8 cellular contexts compared by ENCODE assay signal in the genomic region with DNA sequence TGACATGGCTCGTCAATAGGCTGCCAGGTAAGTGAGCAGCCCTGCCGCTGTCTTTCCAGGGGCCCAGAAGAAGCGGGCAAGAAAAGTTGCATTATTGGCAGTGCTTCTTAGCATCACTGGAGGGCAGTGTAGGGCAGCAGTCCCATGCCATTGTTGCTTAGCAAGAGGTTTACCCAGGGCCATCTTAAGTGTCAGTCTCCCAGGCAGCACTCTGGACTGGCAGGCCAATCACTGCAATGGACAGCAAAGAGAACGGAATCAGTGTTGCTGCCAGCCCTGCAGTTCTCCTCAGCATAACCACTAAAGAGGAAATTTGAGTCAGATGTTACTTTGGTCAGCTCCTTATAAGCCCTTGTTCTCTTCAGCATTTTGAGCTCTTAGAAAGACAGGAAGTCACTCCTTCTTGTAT. TPM values are rescaled to one million over a fixed set of nuclear protein-coding genes. Genes with fewer than 3 reads are reported as not detected.
A peak's percentile ranks its signal among the peaks of the same experiment; 100 is the strongest.
DNase-seq lines count a peak whose midpoint lies in the region; ATAC-seq and TF ChIP-seq lines count a peak whose summit lies in the region.

No MANE protein-coding gene starts in this region.

- H3K27me3 ChIP-seq in hepatocyte = no peaks in the 10 kb centered on the region

- 86% methylated on average over 4 of the region's 4 CpGs for WGBS in hepatocyte (ENCODE audit: low lambda C conversion rate, missing lambda C conversion rate)

- CTCF ChIA-PET in Calu3 (lab: Charles Lee) = interaction anchor here (0.6 to 1.5 kb wide), 3 partner anchors 26 to 79 kb away, joined by 3 to 4 read pairs (median 4); no protein-coding TSS in a partner anchor

- no peaks in the 10 kb centered on the region for H3K9me3 ChIP-seq in hepatocyte (ENCODE audit: low read depth)

- peaks cover 3% of the 10 kb centered on the region for H4K20me1 ChIP-seq in hepatocyte (ENCODE audit: insufficient read depth, poor library complexity, severe bottlenecking)

- H3K4me1 Mint-ChIP-seq in Calu3 (ENCODE audit: low read depth, unreplicated experiment) (peaks cover 26% of the 10 kb centered on the region), IgD-negative memory B cell (peaks cover 9 to 13% (median 9%) of the 10 kb centered on the region in 3 donors)
- peaks cover 37% of the 10 kb centered on the region for H3K4me1 Mint-ChIP-seq in activated T-cell treated with anti-CD3 and anti-CD28 coated beads, Interleukin-2, amount 50 U/mL, for 4 hours (ENCODE audit: low read depth)
- H3K4me1 Mint-ChIP-seq in stimulated activated naive CD8-positive, alpha-beta T cell treated with anti-CD3 and anti-CD28 coated beads, Interleukin-15, amount 100 ng/mL, for 72 hours = peaks cover 53% of the 10 kb centered on the region

- no peak overlapping the region for H2AFZ ChIP-seq in hepatocyte

- no TSS peak for BruUV-seq in Calu3 (replicated peaks; lab: Mats Ljungman, UMichigan)

- no peak overlapping the region for H3K4me3 Mint-ChIP-seq in Calu3 (ENCODE audit: low read depth, unreplicated experiment)
- H3K4me3 Mint-ChIP-seq in IgD-negative memory B cell = peak overlapping the region in 1 of 4 donors; percentile 30
- H3K4me3 Mint-ChIP-seq in activated T-cell treated with anti-CD3 and anti-CD28 coated beads, Interleukin-2, amount 50 U/mL, for 4 hours = no peak overlapping the region
- no peak overlapping the region for H3K4me3 Mint-ChIP-seq in stimulated activated naive CD8-positive, alpha-beta T cell treated with anti-CD3 and anti-CD28 coated beads, Interleukin-15, amount 100 ng/mL, for 72 hours

- DNase-seq in Calu3 (peak; percentile 26), hepatocyte (ENCODE audit: low spot score) (no peak), GM19240 (ENCODE audit: insufficient read length, low spot score) (no peak), T-helper 9 cell (no peak), NCI-H1694 treated with DMSO at 0.1 percent for 48 hours (lab: John Stamatoyannopoulos, UW) (no peak)
- no peak for DNase-seq in activated T-cell treated with anti-CD3 and anti-CD28 coated beads, Interleukin-2, amount 50 U/mL, for 4 hours
- DNase-seq in stimulated activated naive CD8-positive, alpha-beta T cell treated with anti-CD3 and anti-CD28 coated beads, Interleukin-15, amount 100 ng/mL, for 72 hours = peak in 1 of 2 donors; percentile 44

- intact Hi-C loops in Calu3 (cut with micrococcal nuclease; ENCODE audit: unreplicated experiment) = no loop called here

- no peak overlapping the region for H3K4me2 ChIP-seq in hepatocyte

- peaks cover 3% of the 10 kb centered on the region for H3K79me2 ChIP-seq in hepatocyte

- H3K9me3 Mint-ChIP-seq in Calu3 (ENCODE audit: low read depth, unreplicated experiment) (no peaks in the 10 kb centered on the region), IgD-negative memory B cell (no peaks in the 10 kb centered on the region)
- H3K9me3 Mint-ChIP-seq in activated T-cell treated with anti-CD3 and anti-CD28 coated beads, Interleukin-2, amount 50 U/mL, for 4 hours = no peaks in the 10 kb centered on the region
- H3K9me3 Mint-ChIP-seq in stimulated activated naive CD8-positive, alpha-beta T cell treated with anti-CD3 and anti-CD28 coated beads, Interleukin-15, amount 100 ng/mL, for 72 hours = no peaks in the 10 kb centered on the region

- H3K4me3 ChIP-seq in hepatocyte = no peak overlapping the region

- H3K27ac Mint-ChIP-seq in Calu3 (ENCODE audit: unreplicated experiment) (no peak overlapping the region), IgD-negative memory B cell (peak overlapping the region; percentile 3 to 83 (median 71))
- peak overlapping the region in 1 of 2 donors; percentile 42 for H3K27ac Mint-ChIP-seq in stimulated activated naive CD8-positive, alpha-beta T cell treated with anti-CD3 and anti-CD28 coated beads, Interleukin-15, amount 100 ng/mL, for 72 hours

- ATAC-seq in activated T-cell treated with anti-CD3 and anti-CD28 coated beads, Interleukin-2, amount 50 U/mL, for 4 hours = peak; percentile 49
- ATAC-seq in stimulated activated naive CD8-positive, alpha-beta T cell treated with anti-CD3 and anti-CD28 coated beads, Interleukin-15, amount 100 ng/mL, for 72 hours = peak; percentile 91

- no peaks in the 10 kb centered on the region for H3K36me3 ChIP-seq in hepatocyte (replicated peaks; ENCODE audit: insufficient read depth, low read depth)

- no peaks in the 10 kb centered on the region for H3K4me1 ChIP-seq in hepatocyte (ENCODE audit: insufficient read depth)

- H3K27me3 Mint-ChIP-seq in Calu3 (ENCODE audit: unreplicated experiment) (no peaks in the 10 kb centered on the region), IgD-negative memory B cell (no peaks in the 10 kb centered on the region)
- no peaks in the 10 kb centered on the region for H3K27me3 Mint-ChIP-seq in activated T-cell treated with anti-CD3 and anti-CD28 coated beads, Interleukin-2, amount 50 U/mL, for 4 hours (ENCODE audit: low read depth)
- H3K27me3 Mint-ChIP-seq in stimulated activated naive CD8-positive, alpha-beta T cell treated with anti-CD3 and anti-CD28 coated beads, Interleukin-15, amount 100 ng/mL, for 72 hours = no peaks in the 10 kb centered on the region

- H3K36me3 Mint-ChIP-seq in Calu3 (ENCODE audit: insufficient read depth, unreplicated experiment) = peaks cover 79% of the 10 kb centered on the region
- H3K36me3 Mint-ChIP-seq in IgD-negative memory B cell = peaks cover 2% of the 10 kb centered on the region
- H3K36me3 Mint-ChIP-seq in activated T-cell treated with anti-CD3 and anti-CD28 coated beads, Interleukin-2, amount 50 U/mL, for 4 hours (ENCODE audit: insufficient read depth) = peaks cover 63% of the 10 kb centered on the region

- H3K9me2 ChIP-seq in hepatocyte (replicated peaks; ENCODE audit: insufficient read depth) = no peaks in the 10 kb centered on the region

- H3K27ac ChIP-seq in hepatocyte = peak overlapping the region; percentile 42

- TF ChIP-seq CTCF in Calu3 (IDR thresholded peaks at IDR 0.05; ENCODE audit: unreplicated experiment) (no peak), hepatocyte (IDR thresholded peaks at IDR 0.05; ENCODE audit: poor library complexity) (no peak)

RNA-seq across cellular contexts. Expression of a gene that starts 13.4 kb away (rescaled TPM):
- total RNA-seq in Calu3 (2022) (69.8 and 71.3 TPM in 2 replicates), hepatocyte (41.4 and 57.3 TPM in 2 replicates)
- polyA plus RNA-seq in IgD-negative memory B cell (26.2 TPM), hepatocyte (59.6 and 64.1 TPM in 2 replicates)
- 100 to 1,000 TPM; 152 to 172 (median 171) TPM for total RNA-seq in activated T-cell treated with anti-CD3 and anti-CD28 coated beads, Interleukin-2, amount 50 U/mL, for 4 hours

RNA-seq across cellular contexts. Expression of a gene that starts 36.3 kb away (rescaled TPM):
- 50.8 and 58.5 TPM in 2 replicates for total RNA-seq in Calu3 (2022)
- 17.3 TPM for polyA plus RNA-seq in IgD-negative memory B cell
- total RNA-seq in activated T-cell treated with anti-CD3 and anti-CD28 coated beads, Interleukin-2, amount 50 U/mL, for 4 hours = 10 to 100 TPM; 67.7 to 75.4 (median 69.8) TPM
- total RNA-seq in hepatocyte = 22.1 and 25.3 TPM in 2 replicates
- polyA plus RNA-seq in hepatocyte = 43.9 and 49.5 TPM in 2 replicates

RNA-seq across cellular contexts. Expression of a gene that starts 50.5 kb away (rescaled TPM):
- 73.0 and 84.3 TPM in 2 replicates for total RNA-seq in Calu3 (2022)
- polyA plus RNA-seq in IgD-negative memory B cell = 5.5 TPM
- total RNA-seq in activated T-cell treated with anti-CD3 and anti-CD28 coated beads, Interleukin-2, amount 50 U/mL, for 4 hours = 1 to 10 TPM; 4.8 to 7.2 (median 6.6) TPM
- total RNA-seq in hepatocyte = 27.7 and 29.7 TPM in 2 replicates
- polyA plus RNA-seq in hepatocyte = 49.5 and 66.4 TPM in 2 replicates
